In genomic region chr3:126475411-126476114, GRCh38 we compare ENCODE assay signal across 1 cellular context.
TF ChIP-seq lines count a peak whose summit lies in the region.

TSS of gene ZXDC (minus strand) at chr3:126475891. CDS start at chr3:126475865, 26 bp downstream.

TF ChIP-seq in HepG2, 621 proteins besides CTCF, POLR2A, EP300 and RAD21 (continued from another document and continues in another):
- TF ChIP-seq ZSCAN29 (CRISPR knock-in tag; conservative IDR thresholded peaks at IDR 0.05) (no peak), ZNF543 (CRISPR knock-in tag; IDR thresholded peaks at IDR 0.05) (no peak), YY1 (IDR thresholded peaks at IDR 0.05; ENCODE audit: insufficient read depth, insufficient replicate concordance, low read depth, low read length) (peak; percentile 92), HMGXB3 (CRISPR knock-in tag; IDR thresholded peaks at IDR 0.05; ENCODE audit: borderline replicate concordance) (no peak), POLR2AphosphoS2 (IDR thresholded peaks at IDR 0.05; ENCODE audit: low read depth, low read length) (no peak), ZNF256 (CRISPR knock-in tag; conservative IDR thresholded peaks at IDR 0.05) (no peak), BHLHE40 (IDR thresholded peaks at IDR 0.05; ENCODE audit: low read length) (peak; percentile 21; the same call in 1 of the 2 replicates), KDM2A (CRISPR knock-in tag; IDR thresholded peaks at IDR 0.05; ENCODE audit: borderline replicate concordance, low read depth) (no peak), ZNF318 (CRISPR knock-in tag; IDR thresholded peaks at IDR 0.05) (no peak), ZXDC (CRISPR knock-in tag; IDR thresholded peaks at IDR 0.05) (no peak), ZNF761 (CRISPR knock-in tag; conservative IDR thresholded peaks at IDR 0.05) (no peak), STAG1 (CRISPR knock-in tag; IDR thresholded peaks at IDR 0.05) (peak; percentile 33), RBM39 (IDR thresholded peaks at IDR 0.05; ENCODE audit: low read depth, low read length, poor library complexity, severe bottlenecking) (peak; percentile 15), SRF (IDR thresholded peaks at IDR 0.05; ENCODE audit: low read depth, low read length) (no peak), ZNF253 (CRISPR knock-in tag; IDR thresholded peaks at IDR 0.05; ENCODE audit: borderline replicate concordance) (no peak), DNMT3B (CRISPR knock-in tag; conservative IDR thresholded peaks at IDR 0.05) (no peak), HINFP (CRISPR knock-in tag; IDR thresholded peaks at IDR 0.05; ENCODE audit: low read depth) (no peak; the same call in 1 of the 2 replicates), SRSF9 (IDR thresholded peaks at IDR 0.05; ENCODE audit: borderline replicate concordance, insufficient read depth, low read depth, low read length, poor library complexity, severe bottlenecking) (no peak), ZFP36 (IDR thresholded peaks at IDR 0.05; ENCODE audit: borderline replicate concordance, low read depth, low read length, partially characterized antibody) (no peak), PTBP1 (IDR thresholded peaks at IDR 0.05; ENCODE audit: low read depth, low read length, poor library complexity, severe bottlenecking) (no peak), ZNF703 (CRISPR knock-in tag; IDR thresholded peaks at IDR 0.05; ENCODE audit: borderline replicate concordance) (no peak), MLXIP (CRISPR knock-in tag; IDR thresholded peaks at IDR 0.05; ENCODE audit: borderline replicate concordance) (no peak; the same call in 1 of the 2 replicates), RARA (CRISPR knock-in tag; IDR thresholded peaks at IDR 0.05) (no peak), GMEB1 (CRISPR knock-in tag; IDR thresholded peaks at IDR 0.05; ENCODE audit: borderline replicate concordance) (peak; percentile 85), YEATS4 (CRISPR knock-in tag; IDR thresholded peaks at IDR 0.05; ENCODE audit: borderline replicate concordance) (0 out of 2 replicates have a peak, but pooled peaks have one; percentile 34), PREB (CRISPR knock-in tag; IDR thresholded peaks at IDR 0.05) (no peak), RFX1 (IDR thresholded peaks at IDR 0.05) (no peak), ZNF317 (CRISPR knock-in tag; IDR thresholded peaks at IDR 0.05) (no peak), RNF219 (CRISPR knock-in tag; IDR thresholded peaks at IDR 0.05) (no peak)
